1 cellular context compared by ENCODE assay signal in the genomic region with DNA sequence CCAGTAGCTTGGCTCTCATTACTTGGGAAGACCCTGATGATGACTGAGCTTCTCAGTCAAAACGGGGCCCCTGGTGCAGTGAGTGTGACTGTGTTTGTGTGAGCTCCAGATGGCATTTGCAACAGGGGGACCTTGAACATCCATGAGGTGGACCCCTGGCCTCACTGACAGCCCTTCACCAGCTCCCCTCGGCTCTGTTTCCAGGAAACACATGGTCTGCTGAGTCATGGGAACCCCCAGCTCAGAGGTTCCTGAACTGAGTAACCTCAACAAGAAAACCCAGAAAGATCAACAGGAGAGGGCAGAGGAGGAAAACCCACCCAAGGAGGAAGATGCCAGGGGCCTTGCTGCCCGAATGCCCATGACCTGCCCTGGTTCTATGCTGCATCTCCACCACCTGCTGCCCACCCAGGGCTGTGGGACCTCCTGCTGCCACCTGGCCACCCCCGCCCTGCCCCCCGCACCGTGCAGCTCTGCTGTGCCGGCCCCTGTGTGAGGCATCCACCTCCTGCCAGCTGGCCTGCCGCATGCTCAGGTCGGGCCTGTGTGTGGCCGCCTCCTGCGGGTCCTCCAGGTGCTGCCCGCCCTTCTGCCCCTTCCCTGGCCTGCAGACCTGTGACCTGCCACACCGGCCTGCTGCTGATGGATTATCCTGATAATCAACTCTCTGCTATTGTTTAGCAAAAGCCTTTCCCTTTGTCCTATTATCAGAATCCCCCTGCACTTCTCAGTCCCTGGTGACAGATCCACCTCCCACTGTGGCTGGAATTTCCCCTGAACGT.
TF ChIP-seq lines count a peak whose summit lies in the region.

No MANE protein-coding gene starts in this region.

TF ChIP-seq in HepG2, 621 proteins besides CTCF, POLR2A, EP300 and RAD21:
- TF ChIP-seq FIP1L1 (IDR thresholded peaks at IDR 0.05; ENCODE audit: borderline replicate concordance, insufficient read depth, low read depth, low read length) = no peak
- TF ChIP-seq KIAA2018 (CRISPR knock-in tag; IDR thresholded peaks at IDR 0.05; ENCODE audit: borderline replicate concordance) = no peak
- TF ChIP-seq, protein P1, sequence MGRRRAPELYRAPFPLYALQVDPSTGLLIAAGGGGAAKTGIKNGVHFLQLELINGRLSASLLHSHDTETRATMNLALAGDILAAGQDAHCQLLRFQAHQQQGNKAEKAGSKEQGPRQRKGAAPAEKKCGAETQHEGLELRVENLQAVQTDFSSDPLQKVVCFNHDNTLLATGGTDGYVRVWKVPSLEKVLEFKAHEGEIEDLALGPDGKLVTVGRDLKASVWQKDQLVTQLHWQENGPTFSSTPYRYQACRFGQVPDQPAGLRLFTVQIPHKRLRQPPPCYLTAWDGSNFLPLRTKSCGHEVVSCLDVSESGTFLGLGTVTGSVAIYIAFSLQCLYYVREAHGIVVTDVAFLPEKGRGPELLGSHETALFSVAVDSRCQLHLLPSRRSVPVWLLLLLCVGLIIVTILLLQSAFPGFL (CRISPR knock-in tag; IDR thresholded peaks at IDR 0.05) = no peak
- TF ChIP-seq ZNF17 (CRISPR knock-in tag; IDR thresholded peaks at IDR 0.05) = no peak
- TF ChIP-seq SPEN (CRISPR knock-in tag; IDR thresholded peaks at IDR 0.05; ENCODE audit: low read depth) = no peak
- no peak for TF ChIP-seq TBX3 (IDR thresholded peaks at IDR 0.05; ENCODE audit: borderline replicate concordance)
- TF ChIP-seq, protein P2, sequence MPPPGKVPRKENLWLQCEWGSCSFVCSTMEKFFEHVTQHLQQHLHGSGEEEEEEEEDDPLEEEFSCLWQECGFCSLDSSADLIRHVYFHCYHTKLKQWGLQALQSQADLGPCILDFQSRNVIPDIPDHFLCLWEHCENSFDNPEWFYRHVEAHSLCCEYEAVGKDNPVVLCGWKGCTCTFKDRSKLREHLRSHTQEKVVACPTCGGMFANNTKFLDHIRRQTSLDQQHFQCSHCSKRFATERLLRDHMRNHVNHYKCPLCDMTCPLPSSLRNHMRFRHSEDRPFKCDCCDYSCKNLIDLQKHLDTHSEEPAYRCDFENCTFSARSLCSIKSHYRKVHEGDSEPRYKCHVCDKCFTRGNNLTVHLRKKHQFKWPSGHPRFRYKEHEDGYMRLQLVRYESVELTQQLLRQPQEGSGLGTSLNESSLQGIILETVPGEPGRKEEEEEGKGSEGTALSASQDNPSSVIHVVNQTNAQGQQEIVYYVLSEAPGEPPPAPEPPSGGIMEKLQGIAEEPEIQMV (CRISPR knock-in tag; IDR thresholded peaks at IDR 0.05; ENCODE audit: low read depth) = no peak
- TF ChIP-seq GFI1 (CRISPR knock-in tag; IDR thresholded peaks at IDR 0.05; ENCODE audit: borderline replicate concordance) = no peak
- TF ChIP-seq SRF (IDR thresholded peaks at IDR 0.05; ENCODE audit: low read depth, low read length) = no peak
- no peak for TF ChIP-seq ZNF501 (CRISPR knock-in tag; IDR thresholded peaks at IDR 0.05)
- no peak for TF ChIP-seq ZNF331 (CRISPR knock-in tag; IDR thresholded peaks at IDR 0.05)
- TF ChIP-seq HES4 (CRISPR knock-in tag; IDR thresholded peaks at IDR 0.05; ENCODE audit: borderline replicate concordance) = no peak
- TF ChIP-seq ZFP62 (CRISPR knock-in tag; IDR thresholded peaks at IDR 0.05) = no peak
TF ChIP-seq in HepG2: peak in this region for 0.
